1 cellular context compared by ENCODE assay signal in the genomic region with DNA sequence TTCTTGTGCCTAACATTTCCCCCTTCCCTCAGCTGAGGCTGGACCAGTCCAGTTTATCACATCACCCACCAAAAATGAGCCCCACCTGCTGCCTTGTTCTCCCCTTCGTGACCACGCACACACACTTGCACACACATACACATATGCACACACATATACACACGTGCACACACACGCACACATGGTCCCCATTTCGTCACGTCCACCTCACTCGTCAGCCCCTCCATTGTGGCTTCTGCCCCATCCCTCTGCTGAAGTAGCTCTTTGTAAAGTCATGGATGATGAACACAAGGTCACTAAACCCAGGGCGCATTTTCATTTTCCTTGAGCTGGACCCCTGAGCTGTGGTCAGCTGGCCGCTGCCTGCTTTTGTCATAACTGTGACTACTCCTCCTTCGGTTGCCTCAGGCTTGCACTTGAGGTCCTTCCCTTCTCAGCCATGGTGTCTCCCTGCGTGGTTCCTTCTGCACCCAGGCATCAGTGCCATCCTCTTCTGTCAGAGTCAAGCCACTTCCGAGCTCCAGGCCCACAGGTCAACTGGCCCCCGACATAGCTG.
TF ChIP-seq lines count a peak whose summit lies in the region.

No MANE protein-coding gene starts in this region.

TF ChIP-seq in GM12878, 131 proteins besides CTCF, POLR2A, EP300 and RAD21 (continued from another document and continues in another):
- TF ChIP-seq, protein P1, sequence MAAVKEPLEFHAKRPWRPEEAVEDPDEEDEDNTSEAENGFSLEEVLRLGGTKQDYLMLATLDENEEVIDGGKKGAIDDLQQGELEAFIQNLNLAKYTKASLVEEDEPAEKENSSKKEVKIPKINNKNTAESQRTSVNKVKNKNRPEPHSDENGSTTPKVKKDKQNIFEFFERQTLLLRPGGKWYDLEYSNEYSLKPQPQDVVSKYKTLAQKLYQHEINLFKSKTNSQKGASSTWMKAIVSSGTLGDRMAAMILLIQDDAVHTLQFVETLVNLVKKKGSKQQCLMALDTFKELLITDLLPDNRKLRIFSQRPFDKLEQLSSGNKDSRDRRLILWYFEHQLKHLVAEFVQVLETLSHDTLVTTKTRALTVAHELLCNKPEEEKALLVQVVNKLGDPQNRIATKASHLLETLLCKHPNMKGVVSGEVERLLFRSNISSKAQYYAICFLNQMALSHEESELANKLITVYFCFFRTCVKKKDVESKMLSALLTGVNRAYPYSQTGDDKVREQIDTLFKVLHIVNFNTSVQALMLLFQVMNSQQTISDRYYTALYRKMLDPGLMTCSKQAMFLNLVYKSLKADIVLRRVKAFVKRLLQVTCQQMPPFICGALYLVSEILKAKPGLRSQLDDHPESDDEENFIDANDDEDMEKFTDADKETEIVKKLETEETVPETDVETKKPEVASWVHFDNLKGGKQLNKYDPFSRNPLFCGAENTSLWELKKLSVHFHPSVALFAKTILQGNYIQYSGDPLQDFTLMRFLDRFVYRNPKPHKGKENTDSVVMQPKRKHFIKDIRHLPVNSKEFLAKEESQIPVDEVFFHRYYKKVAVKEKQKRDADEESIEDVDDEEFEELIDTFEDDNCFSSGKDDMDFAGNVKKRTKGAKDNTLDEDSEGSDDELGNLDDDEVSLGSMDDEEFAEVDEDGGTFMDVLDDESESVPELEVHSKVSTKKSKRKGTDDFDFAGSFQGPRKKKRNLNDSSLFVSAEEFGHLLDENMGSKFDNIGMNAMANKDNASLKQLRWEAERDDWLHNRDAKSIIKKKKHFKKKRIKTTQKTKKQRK (IDR thresholded peaks at IDR 0.05; ENCODE audit: low read depth, low read length), result no peak
- TF ChIP-seq, protein P2, sequence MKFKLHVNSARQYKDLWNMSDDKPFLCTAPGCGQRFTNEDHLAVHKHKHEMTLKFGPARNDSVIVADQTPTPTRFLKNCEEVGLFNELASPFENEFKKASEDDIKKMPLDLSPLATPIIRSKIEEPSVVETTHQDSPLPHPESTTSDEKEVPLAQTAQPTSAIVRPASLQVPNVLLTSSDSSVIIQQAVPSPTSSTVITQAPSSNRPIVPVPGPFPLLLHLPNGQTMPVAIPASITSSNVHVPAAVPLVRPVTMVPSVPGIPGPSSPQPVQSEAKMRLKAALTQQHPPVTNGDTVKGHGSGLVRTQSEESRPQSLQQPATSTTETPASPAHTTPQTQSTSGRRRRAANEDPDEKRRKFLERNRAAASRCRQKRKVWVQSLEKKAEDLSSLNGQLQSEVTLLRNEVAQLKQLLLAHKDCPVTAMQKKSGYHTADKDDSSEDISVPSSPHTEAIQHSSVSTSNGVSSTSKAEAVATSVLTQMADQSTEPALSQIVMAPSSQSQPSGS (IDR thresholded peaks at IDR 0.05; ENCODE audit: low read length), result no peak; the same call in 1 of the 2 replicates
- TF ChIP-seq PAX8 (IDR thresholded peaks at IDR 0.05), result no peak; the same call in 1 of the 2 replicates
- TF ChIP-seq KLF5 (IDR thresholded peaks at IDR 0.05; ENCODE audit: partially characterized antibody), result peak; percentile 45
- no peak for TF ChIP-seq SMC3 (IDR thresholded peaks at IDR 0.05; ENCODE audit: borderline replicate concordance, low read length)
- TF ChIP-seq SRF (IDR thresholded peaks at IDR 0.05; ENCODE audit: low read depth in 2 of 2, low read length in 2 of 2), result no peak
- TF ChIP-seq, protein P3, sequence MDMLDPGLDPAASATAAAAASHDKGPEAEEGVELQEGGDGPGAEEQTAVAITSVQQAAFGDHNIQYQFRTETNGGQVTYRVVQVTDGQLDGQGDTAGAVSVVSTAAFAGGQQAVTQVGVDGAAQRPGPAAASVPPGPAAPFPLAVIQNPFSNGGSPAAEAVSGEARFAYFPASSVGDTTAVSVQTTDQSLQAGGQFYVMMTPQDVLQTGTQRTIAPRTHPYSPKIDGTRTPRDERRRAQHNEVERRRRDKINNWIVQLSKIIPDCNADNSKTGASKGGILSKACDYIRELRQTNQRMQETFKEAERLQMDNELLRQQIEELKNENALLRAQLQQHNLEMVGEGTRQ (IDR thresholded peaks at IDR 0.05; ENCODE audit: borderline replicate concordance, low read depth, low read length), result no peak
- TF ChIP-seq, protein P4, sequence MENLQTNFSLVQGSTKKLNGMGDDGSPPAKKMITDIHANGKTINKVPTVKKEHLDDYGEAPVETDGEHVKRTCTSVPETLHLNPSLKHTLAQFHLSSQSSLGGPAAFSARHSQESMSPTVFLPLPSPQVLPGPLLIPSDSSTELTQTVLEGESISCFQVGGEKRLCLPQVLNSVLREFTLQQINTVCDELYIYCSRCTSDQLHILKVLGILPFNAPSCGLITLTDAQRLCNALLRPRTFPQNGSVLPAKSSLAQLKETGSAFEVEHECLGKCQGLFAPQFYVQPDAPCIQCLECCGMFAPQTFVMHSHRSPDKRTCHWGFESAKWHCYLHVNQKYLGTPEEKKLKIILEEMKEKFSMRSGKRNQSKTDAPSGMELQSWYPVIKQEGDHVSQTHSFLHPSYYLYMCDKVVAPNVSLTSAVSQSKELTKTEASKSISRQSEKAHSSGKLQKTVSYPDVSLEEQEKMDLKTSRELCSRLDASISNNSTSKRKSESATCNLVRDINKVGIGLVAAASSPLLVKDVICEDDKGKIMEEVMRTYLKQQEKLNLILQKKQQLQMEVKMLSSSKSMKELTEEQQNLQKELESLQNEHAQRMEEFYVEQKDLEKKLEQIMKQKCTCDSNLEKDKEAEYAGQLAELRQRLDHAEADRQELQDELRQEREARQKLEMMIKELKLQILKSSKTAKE (IDR thresholded peaks at IDR 0.05; ENCODE audit: low read depth, poor library complexity, severe bottlenecking), result no peak
- TF ChIP-seq POLR2AphosphoS5 (IDR thresholded peaks at IDR 0.05; ENCODE audit: low read length), result no peak
- TF ChIP-seq EZH2 (IDR thresholded peaks at IDR 0.05; ENCODE audit: borderline replicate concordance, control insufficient read depth, low read depth, low read length), result no peak
- no peak for TF ChIP-seq SMAD1 (IDR thresholded peaks at IDR 0.05; ENCODE audit: low read depth, partially characterized antibody)
- no peak for TF ChIP-seq YY1 (IDR thresholded peaks at IDR 0.05; ENCODE audit: low read depth, low read length)
- TF ChIP-seq SUZ12 (IDR thresholded peaks at IDR 0.05; ENCODE audit: unreplicated experiment), result no peak
- no peak for TF ChIP-seq EGR1 (IDR thresholded peaks at IDR 0.05; ENCODE audit: borderline replicate concordance in 1 of 2, low read depth in 2 of 2, low read length in 2 of 2)
- TF ChIP-seq, protein P5, sequence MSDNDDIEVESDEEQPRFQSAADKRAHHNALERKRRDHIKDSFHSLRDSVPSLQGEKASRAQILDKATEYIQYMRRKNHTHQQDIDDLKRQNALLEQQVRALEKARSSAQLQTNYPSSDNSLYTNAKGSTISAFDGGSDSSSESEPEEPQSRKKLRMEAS (IDR thresholded peaks at IDR 0.05; ENCODE audit: low read depth, low read length), result no peak; the same call in 1 of the 2 replicates
- TF ChIP-seq ESRRA (IDR thresholded peaks at IDR 0.05; ENCODE audit: low read length), result no peak
- no peak for TF ChIP-seq NRF1 (conservative IDR thresholded peaks at IDR 0.05; ENCODE audit: low read depth, low read length)
- peak; percentile 97 for TF ChIP-seq HDGF (IDR thresholded peaks at IDR 0.05)
- TF ChIP-seq NR2F1 (conservative IDR thresholded peaks at IDR 0.05), result peak; percentile 99
- peak; percentile 89 to 95 for TF ChIP-seq BHLHE40 (IDR thresholded peaks at IDR 0.05; ENCODE audit: borderline replicate concordance in 1 of 2, low read depth in 2 of 2, low read length in 1 of 2)
- TF ChIP-seq, protein P6, sequence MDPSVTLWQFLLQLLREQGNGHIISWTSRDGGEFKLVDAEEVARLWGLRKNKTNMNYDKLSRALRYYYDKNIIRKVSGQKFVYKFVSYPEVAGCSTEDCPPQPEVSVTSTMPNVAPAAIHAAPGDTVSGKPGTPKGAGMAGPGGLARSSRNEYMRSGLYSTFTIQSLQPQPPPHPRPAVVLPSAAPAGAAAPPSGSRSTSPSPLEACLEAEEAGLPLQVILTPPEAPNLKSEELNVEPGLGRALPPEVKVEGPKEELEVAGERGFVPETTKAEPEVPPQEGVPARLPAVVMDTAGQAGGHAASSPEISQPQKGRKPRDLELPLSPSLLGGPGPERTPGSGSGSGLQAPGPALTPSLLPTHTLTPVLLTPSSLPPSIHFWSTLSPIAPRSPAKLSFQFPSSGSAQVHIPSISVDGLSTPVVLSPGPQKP (IDR thresholded peaks at IDR 0.05; ENCODE audit: low read depth, low read length), result no peak
- TF ChIP-seq, protein P7, sequence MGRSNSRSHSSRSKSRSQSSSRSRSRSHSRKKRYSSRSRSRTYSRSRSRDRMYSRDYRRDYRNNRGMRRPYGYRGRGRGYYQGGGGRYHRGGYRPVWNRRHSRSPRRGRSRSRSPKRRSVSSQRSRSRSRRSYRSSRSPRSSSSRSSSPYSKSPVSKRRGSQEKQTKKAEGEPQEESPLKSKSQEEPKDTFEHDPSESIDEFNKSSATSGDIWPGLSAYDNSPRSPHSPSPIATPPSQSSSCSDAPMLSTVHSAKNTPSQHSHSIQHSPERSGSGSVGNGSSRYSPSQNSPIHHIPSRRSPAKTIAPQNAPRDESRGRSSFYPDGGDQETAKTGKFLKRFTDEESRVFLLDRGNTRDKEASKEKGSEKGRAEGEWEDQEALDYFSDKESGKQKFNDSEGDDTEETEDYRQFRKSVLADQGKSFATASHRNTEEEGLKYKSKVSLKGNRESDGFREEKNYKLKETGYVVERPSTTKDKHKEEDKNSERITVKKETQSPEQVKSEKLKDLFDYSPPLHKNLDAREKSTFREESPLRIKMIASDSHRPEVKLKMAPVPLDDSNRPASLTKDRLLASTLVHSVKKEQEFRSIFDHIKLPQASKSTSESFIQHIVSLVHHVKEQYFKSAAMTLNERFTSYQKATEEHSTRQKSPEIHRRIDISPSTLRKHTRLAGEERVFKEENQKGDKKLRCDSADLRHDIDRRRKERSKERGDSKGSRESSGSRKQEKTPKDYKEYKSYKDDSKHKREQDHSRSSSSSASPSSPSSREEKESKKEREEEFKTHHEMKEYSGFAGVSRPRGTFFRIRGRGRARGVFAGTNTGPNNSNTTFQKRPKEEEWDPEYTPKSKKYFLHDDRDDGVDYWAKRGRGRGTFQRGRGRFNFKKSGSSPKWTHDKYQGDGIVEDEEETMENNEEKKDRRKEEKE (IDR thresholded peaks at IDR 0.05), result no peak
- 0 out of 2 replicates have a peak, but pooled peaks have one; percentile 7 for TF ChIP-seq ZNF217 (IDR thresholded peaks at IDR 0.05)
- no peak for TF ChIP-seq SREBF1 (IDR thresholded peaks at IDR 0.05; ENCODE audit: low read length)
- 0 out of 2 replicates have a peak, but pooled peaks have one; percentile 12 for TF ChIP-seq JUND (IDR thresholded peaks at IDR 0.05; ENCODE audit: low read depth, low read length)
- no peak for TF ChIP-seq SUPT20H (IDR thresholded peaks at IDR 0.05; ENCODE audit: borderline replicate concordance, control insufficient read depth, low read depth, low read length)
- no peak for TF ChIP-seq PML (IDR thresholded peaks at IDR 0.05; ENCODE audit: low read length)
- no peak for TF ChIP-seq FOS (IDR thresholded peaks at IDR 0.05; ENCODE audit: borderline replicate concordance, extremely low read depth, insufficient read length)
- TF ChIP-seq HDAC6 (IDR thresholded peaks at IDR 0.05; ENCODE audit: unreplicated experiment), result no peak
- TF ChIP-seq KAT2A (conservative IDR thresholded peaks at IDR 0.05; ENCODE audit: control insufficient read depth, low read depth, low read length), result no peak
- TF ChIP-seq, protein P8, sequence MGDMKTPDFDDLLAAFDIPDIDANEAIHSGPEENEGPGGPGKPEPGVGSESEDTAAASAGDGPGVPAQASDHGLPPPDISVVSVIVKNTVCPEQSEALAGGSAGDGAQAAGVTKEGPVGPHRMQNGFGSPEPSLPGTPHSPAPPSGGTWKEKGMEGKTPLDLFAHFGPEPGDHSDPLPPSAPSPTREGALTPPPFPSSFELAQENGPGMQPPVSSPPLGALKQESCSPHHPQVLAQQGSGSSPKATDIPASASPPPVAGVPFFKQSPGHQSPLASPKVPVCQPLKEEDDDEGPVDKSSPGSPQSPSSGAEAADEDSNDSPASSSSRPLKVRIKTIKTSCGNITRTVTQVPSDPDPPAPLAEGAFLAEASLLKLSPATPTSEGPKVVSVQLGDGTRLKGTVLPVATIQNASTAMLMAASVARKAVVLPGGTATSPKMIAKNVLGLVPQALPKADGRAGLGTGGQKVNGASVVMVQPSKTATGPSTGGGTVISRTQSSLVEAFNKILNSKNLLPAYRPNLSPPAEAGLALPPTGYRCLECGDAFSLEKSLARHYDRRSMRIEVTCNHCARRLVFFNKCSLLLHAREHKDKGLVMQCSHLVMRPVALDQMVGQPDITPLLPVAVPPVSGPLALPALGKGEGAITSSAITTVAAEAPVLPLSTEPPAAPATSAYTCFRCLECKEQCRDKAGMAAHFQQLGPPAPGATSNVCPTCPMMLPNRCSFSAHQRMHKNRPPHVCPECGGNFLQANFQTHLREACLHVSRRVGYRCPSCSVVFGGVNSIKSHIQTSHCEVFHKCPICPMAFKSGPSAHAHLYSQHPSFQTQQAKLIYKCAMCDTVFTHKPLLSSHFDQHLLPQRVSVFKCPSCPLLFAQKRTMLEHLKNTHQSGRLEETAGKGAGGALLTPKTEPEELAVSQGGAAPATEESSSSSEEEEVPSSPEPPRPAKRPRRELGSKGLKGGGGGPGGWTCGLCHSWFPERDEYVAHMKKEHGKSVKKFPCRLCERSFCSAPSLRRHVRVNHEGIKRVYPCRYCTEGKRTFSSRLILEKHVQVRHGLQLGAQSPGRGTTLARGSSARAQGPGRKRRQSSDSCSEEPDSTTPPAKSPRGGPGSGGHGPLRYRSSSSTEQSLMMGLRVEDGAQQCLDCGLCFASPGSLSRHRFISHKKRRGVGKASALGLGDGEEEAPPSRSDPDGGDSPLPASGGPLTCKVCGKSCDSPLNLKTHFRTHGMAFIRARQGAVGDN (IDR thresholded peaks at IDR 0.05), result no peak
- TF ChIP-seq, protein P9, sequence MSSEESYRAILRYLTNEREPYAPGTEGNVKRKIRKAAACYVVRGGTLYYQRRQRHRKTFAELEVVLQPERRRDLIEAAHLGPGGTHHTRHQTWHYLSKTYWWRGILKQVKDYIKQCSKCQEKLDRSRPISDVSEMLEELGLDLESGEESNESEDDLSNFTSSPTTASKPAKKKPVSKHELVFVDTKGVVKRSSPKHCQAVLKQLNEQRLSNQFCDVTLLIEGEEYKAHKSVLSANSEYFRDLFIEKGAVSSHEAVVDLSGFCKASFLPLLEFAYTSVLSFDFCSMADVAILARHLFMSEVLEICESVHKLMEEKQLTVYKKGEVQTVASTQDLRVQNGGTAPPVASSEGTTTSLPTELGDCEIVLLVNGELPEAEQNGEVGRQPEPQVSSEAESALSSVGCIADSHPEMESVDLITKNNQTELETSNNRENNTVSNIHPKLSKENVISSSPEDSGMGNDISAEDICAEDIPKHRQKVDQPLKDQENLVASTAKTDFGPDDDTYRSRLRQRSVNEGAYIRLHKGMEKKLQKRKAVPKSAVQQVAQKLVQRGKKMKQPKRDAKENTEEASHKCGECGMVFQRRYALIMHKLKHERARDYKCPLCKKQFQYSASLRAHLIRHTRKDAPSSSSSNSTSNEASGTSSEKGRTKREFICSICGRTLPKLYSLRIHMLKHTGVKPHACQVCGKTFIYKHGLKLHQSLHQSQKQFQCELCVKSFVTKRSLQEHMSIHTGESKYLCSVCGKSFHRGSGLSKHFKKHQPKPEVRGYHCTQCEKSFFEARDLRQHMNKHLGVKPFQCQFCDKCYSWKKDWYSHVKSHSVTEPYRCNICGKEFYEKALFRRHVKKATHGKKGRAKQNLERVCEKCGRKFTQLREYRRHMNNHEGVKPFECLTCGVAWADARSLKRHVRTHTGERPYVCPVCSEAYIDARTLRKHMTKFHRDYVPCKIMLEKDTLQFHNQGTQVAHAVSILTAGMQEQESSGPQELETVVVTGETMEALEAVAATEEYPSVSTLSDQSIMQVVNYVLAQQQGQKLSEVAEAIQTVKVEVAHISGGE (CRISPR knock-in tag; IDR thresholded peaks at IDR 0.05), result no peak
- TF ChIP-seq CHD1 (IDR thresholded peaks at IDR 0.05; ENCODE audit: low read depth, low read length), result no peak
- peak; percentile 97 for TF ChIP-seq NBN (IDR thresholded peaks at IDR 0.05)
- peak; percentile 98 for TF ChIP-seq DPF2 (IDR thresholded peaks at IDR 0.05)
- TF ChIP-seq RAD51 (IDR thresholded peaks at IDR 0.05), result no peak
